Comparison of ENCODE assay signal across 18 cellular contexts in the genomic region with DNA sequence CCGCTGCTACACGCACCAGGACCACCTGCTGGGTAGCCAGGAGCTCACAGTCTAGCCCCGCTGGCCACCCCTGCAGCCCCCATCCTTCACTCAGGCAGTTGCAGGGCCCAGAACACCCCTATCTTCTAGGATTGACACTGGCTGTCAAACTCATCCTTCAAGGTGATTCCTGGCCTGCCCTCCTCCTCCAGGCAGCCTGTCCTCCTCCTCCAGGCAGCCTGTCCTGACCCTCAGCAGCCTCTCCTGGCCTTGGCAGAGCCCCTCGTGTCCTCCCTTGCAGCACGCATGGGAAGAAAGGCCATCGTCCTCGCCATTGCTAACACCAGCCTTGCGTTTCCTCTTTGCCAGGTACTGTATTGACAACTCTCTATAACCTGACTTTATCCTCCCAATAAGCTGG. TPM values are rescaled to one million over a fixed set of nuclear protein-coding genes. Genes with fewer than 3 reads are reported as not detected.
DNase-seq lines count a peak whose midpoint lies in the region; ATAC-seq lines count a peak whose summit lies in the region.
"Had no signal": no experiment of that assay in that cellular context is flagged by ENCODE, and none has a peak within 500 bp of the region (broad histone marks: within the 10 kb centered on the region; RNA-seq: fewer than 3 reads in every experiment).

No MANE protein-coding gene starts in this region.

- no peak overlapping the region for H2BK5ac ChIP-seq in neuronal stem cell (ENCODE audit: low read length)

- peak overlapping the region; percentile 49 for H2BK15ac ChIP-seq in neuronal stem cell (ENCODE audit: low read length)

- no peaks in the 10 kb centered on the region for H3K36me3 ChIP-seq in H7 (replicated peaks; ENCODE audit: control insufficient read depth, insufficient read depth, low read length)
- no peaks in the 10 kb centered on the region for H3K36me3 ChIP-seq in NT2/D1 (ENCODE audit: insufficient read depth, insufficient read length, low read length)
- no peaks in the 10 kb centered on the region for H3K36me3 ChIP-seq in neuronal stem cell (replicated peaks in 1 of 2; ENCODE audit: control insufficient read depth in 2 of 2, insufficient read depth in 2 of 2, low read length in 2 of 2)
- H3K36me3 ChIP-seq: BLaER1 had no signal

- H3K9me3 ChIP-seq in NT2/D1 (ENCODE audit: insufficient read depth, low read length) (no peaks in the 10 kb centered on the region), neuronal stem cell (replicated peaks in 1 of 2; ENCODE audit: control insufficient read depth in 2 of 2, insufficient read depth in 1 of 2, low read depth in 1 of 2, low read length in 2 of 2) (peaks cover 4% of the 10 kb centered on the region in 2 donors)

- no peak overlapping the region for H3K4me2 ChIP-seq in neuronal stem cell (ENCODE audit: insufficient read depth, low read length, poor library complexity, severe bottlenecking)
- H3K4me2 ChIP-seq: GM23338 had no signal

- peak overlapping the region; percentile 67 for H3K14ac ChIP-seq in neuronal stem cell (ENCODE audit: low read length)

- intact Hi-C loops in posterior vena cava (cut with DNase I): no loop called here

- H3K23ac ChIP-seq in neuronal stem cell (ENCODE audit: low read depth, low read length, poor library complexity): peak overlapping the region; percentile 90

- H2BK12ac ChIP-seq in neuronal stem cell (ENCODE audit: low read length): peak overlapping the region; percentile 6

- H3K27ac ChIP-seq in epithelial cell of prostate (peak overlapping the region; percentile 92), neuronal stem cell (replicated peaks; ENCODE audit: low read length) (no peak overlapping the region)
- H3K27ac ChIP-seq: BLaER1 had no signal

- no peaks in the 10 kb centered on the region for H3K79me1 ChIP-seq in neuronal stem cell (ENCODE audit: low read depth, low read length)

- H3K9ac ChIP-seq in NT2/D1 (ENCODE audit: insufficient read length, low read depth): peak overlapping the region; percentile 21
- H3K9ac ChIP-seq in neuronal stem cell (ENCODE audit: low read depth, low read length, poor library complexity): peak overlapping the region; percentile 18
- H3K9ac ChIP-seq: BLaER1 had no signal

- H3K4me3 ChIP-seq in H7 (ENCODE audit: insufficient read depth, low read depth, low read length): no peak overlapping the region
- no peak overlapping the region for H3K4me3 ChIP-seq in NT2/D1 (ENCODE audit: insufficient read length, low read depth)
- no peak overlapping the region for H3K4me3 ChIP-seq in neuronal stem cell (ENCODE audit: low read length in 2 of 2)
- H3K4me3 ChIP-seq: BLaER1, GM23338 had no signal

- peak overlapping the region; percentile 86 for H2AK5ac ChIP-seq in neuronal stem cell (ENCODE audit: low read depth, low read length)

- H3K4me1 ChIP-seq in NT2/D1 (ENCODE audit: insufficient read depth, insufficient read length): peaks cover 3% of the 10 kb centered on the region
- peaks cover 0 to 11% of the 10 kb centered on the region in 2 donors for H3K4me1 ChIP-seq in neuronal stem cell (ENCODE audit: control insufficient read depth in 2 of 2, insufficient read depth in 1 of 2, low read depth in 1 of 2, low read length in 2 of 2)

- H3K4ac ChIP-seq in neuronal stem cell (ENCODE audit: low read length): no peak overlapping the region

- H2BK120ac ChIP-seq in neuronal stem cell (ENCODE audit: low read depth, low read length): no peak overlapping the region

- H3K18ac ChIP-seq in neuronal stem cell (ENCODE audit: low read length): peak overlapping the region; percentile 86

- no peak overlapping the region for H4K91ac ChIP-seq in neuronal stem cell (ENCODE audit: low read depth, low read length, poor library complexity)

- peak; percentile 38 for DNase-seq in H7
- DNase-seq in NT2/D1 (ENCODE audit: low read depth, low spot score): no peak
- no peak for DNase-seq in epithelial cell of prostate (ENCODE audit: low read depth, low spot score)
- DNase-seq in neuronal stem cell (ENCODE audit: low spot score): no peak
- no peak for DNase-seq in hypothalamus (lab: John Stamatoyannopoulos, UW)
- DNase-seq in NCI-H774 (lab: John Stamatoyannopoulos, UW): no peak
- DNase-seq in posterior vena cava (ENCODE audit: low spot score): no peak
- DNase-seq: GF-D8, NCI-H1092 treated with DMSO at 0.1 percent for 48 hours, NCI-H1694, NCI-H2107, NCI-H345, NCI-H526 treated with DMSO at 0.1 percent for 48 hours, T-cell had no signal

- no peak overlapping the region for H2AFZ ChIP-seq in neuronal stem cell (ENCODE audit: low read length)
- H2AFZ ChIP-seq: GM23338 had no signal

- no peak for ATAC-seq in HG03439 (IDR thresholded peaks at IDR 0.05; ENCODE audit: unreplicated experiment)
- ATAC-seq: GM23338 had no signal

- WGBS in neuronal stem cell (ENCODE audit: extremely low coverage in 2 of 2, insufficient read length in 2 of 2, insufficient replicate concordance in 1 of 2), 2 donors: no CpG with 5 or more reads among the region's 8 CpGs

- H4K8ac ChIP-seq in neuronal stem cell (ENCODE audit: low read depth, low read length): peak overlapping the region; percentile 58

- H3K27me3 ChIP-seq in H7 (ENCODE audit: control insufficient read depth, insufficient read depth, low read length) (peaks cover 49% of the 10 kb centered on the region), NT2/D1 (ENCODE audit: insufficient read depth, insufficient read length) (peaks cover 77% of the 10 kb centered on the region), neuronal stem cell (ENCODE audit: control insufficient read depth in 3 of 3, insufficient read depth in 3 of 3, low read depth in 1 of 3, low read length in 3 of 3) (peaks cover 0 to 66% (median 47%) of the 10 kb centered on the region in 3 experiments)

RNA-seq across cellular contexts. Expression of gene EPS8L1, which starts 3.8 kb away (rescaled TPM):
- 20.0 and 22.9 TPM in 2 replicates for total RNA-seq in H7 (2014; rRNA removed; shearing (Covaris generic))
- polyA plus RNA-seq in neuronal stem cell (2013, experiment 1 of 2): 19.6 TPM
- 18.4 TPM for polyA plus RNA-seq in neuronal stem cell (2013, experiment 2 of 2)
- 1 to 10 TPM in 1 of 2 donors, under 1 TPM in 1; 0.38 to 2.1 TPM for total RNA-seq in posterior vena cava

RNA-seq across cellular contexts. Expression of gene RDH13, which starts 9.0 kb away (rescaled TPM):
- 21.2 and 24.4 TPM in 2 replicates for total RNA-seq in H7 (2014; rRNA removed; shearing (Covaris generic))
- 7.9 TPM for polyA plus RNA-seq in neuronal stem cell (2013, experiment 1 of 2)
- polyA plus RNA-seq in neuronal stem cell (2013, experiment 2 of 2): 7.9 TPM
- total RNA-seq in posterior vena cava: 1 to 10 TPM; 7.8 to 8.1 TPM

RNA-seq across cellular contexts. Expression of gene GP6, which starts 33.8 kb away (rescaled TPM):
- not detected in 2 replicates for total RNA-seq in H7 (2014; rRNA removed; shearing (Covaris generic))
- 0.26 TPM for polyA plus RNA-seq in neuronal stem cell (2013, experiment 1 of 2)
- 0.17 TPM for polyA plus RNA-seq in neuronal stem cell (2013, experiment 2 of 2)
- under 1 TPM in 1 of 2 donors, not detected in 1; 0.19 TPM for total RNA-seq in posterior vena cava
- total RNA-seq: M059J had no signal

RNA-seq across cellular contexts. Expression of gene PPP1R12C, which starts 45.5 kb away (rescaled TPM):
- total RNA-seq in H7 (2014; rRNA removed; shearing (Covaris generic)): 57.5 and 66.4 TPM in 2 replicates
- polyA plus RNA-seq in neuronal stem cell (2013, experiment 1 of 2): 45.4 TPM
- 45.1 TPM for polyA plus RNA-seq in neuronal stem cell (2013, experiment 2 of 2)
- total RNA-seq in posterior vena cava: 100 to 1,000 TPM; 207 to 252 TPM
